ENCODE assay signal across 1 cellular context in the genomic region with DNA sequence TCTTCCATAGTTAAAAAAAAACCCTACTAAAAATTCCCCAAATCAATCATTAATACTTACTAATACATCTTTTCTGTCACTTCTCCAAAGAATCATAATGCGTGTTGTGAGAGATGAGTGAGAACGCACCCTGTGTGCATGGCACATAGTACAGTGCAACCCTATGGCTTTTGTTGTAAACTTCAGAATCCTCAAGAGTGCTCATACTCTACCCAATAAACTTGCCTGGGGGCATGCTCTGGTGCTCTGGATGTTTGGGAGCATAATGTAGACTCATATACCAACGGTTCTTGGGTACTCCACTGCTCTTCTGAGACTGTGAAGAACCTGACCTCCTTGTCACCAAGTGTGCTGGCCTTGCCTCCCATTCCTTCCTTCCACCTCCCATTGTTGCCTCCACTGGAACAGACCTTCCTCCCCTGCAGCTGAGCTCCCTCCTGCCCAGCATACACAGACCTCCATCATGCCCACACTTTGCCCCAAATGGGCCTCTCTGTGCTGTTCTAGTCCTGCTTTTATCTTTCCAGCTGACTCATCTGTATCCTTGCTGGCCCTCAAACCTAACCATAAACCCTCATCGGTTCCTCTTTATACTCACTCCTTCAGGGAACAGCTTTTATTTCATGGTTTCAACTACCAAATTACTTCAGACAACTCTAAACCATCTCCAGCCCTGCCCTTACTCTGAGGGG.
TF ChIP-seq lines count a peak whose summit lies in the region.

No MANE protein-coding gene starts in this region.

TF ChIP-seq in GM12878, 131 proteins besides CTCF, POLR2A, EP300 and RAD21 (continued from another document):
- TF ChIP-seq ZNF687 (IDR thresholded peaks at IDR 0.05): no peak
- peak; percentile 69; the same call in 1 of the 2 replicates for TF ChIP-seq NFIC (IDR thresholded peaks at IDR 0.05; ENCODE audit: low read depth, low read length)
- TF ChIP-seq IRF4 (IDR thresholded peaks at IDR 0.05; ENCODE audit: low read depth, low read length): peak; percentile 85
- TF ChIP-seq, protein P1, sequence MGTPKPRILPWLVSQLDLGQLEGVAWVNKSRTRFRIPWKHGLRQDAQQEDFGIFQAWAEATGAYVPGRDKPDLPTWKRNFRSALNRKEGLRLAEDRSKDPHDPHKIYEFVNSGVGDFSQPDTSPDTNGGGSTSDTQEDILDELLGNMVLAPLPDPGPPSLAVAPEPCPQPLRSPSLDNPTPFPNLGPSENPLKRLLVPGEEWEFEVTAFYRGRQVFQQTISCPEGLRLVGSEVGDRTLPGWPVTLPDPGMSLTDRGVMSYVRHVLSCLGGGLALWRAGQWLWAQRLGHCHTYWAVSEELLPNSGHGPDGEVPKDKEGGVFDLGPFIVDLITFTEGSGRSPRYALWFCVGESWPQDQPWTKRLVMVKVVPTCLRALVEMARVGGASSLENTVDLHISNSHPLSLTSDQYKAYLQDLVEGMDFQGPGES (IDR thresholded peaks at IDR 0.05): no peak
- 0 out of 2 replicates have a peak, but pooled peaks have one; percentile 36 for TF ChIP-seq FOXM1 (IDR thresholded peaks at IDR 0.05; ENCODE audit: low read depth, low read length)
- peak; percentile 54; the same call in 1 of the 2 replicates for TF ChIP-seq BCL11A (IDR thresholded peaks at IDR 0.05; ENCODE audit: low read depth, low read length)
- peak; percentile 80 for TF ChIP-seq JUNB (IDR thresholded peaks at IDR 0.05)
- no peak for TF ChIP-seq RFX5 (IDR thresholded peaks at IDR 0.05; ENCODE audit: low read depth, low read length)
- peak; percentile 80 for TF ChIP-seq EED (IDR thresholded peaks at IDR 0.05; ENCODE audit: low read depth)
